In genomic region chrX:73847991-73848390, GRCh38 we compare ENCODE assay signal across 20 cellular contexts. TPM values are rescaled to one million over a fixed set of nuclear protein-coding genes. Genes with fewer than 3 reads are reported as not detected.
DNase-seq lines count a peak whose midpoint lies in the region; ATAC-seq, FAIRE-seq and TF ChIP-seq lines count a peak whose summit lies in the region.
"Had no signal": no experiment of that assay in that cellular context is flagged by ENCODE, and none has a peak within 500 bp of the region (broad histone marks: within the 10 kb centered on the region; RNA-seq: fewer than 3 reads in every experiment).

No MANE protein-coding gene starts in this region.

- no peak for ATAC-seq in foreskin keratinocyte
- ATAC-seq in HG03139 (IDR thresholded peaks at IDR 0.05; ENCODE audit: unreplicated experiment), result no peak
- ATAC-seq: left lobe of liver; stimulated activated memory B cell treated with anti-CD40 and anti-IgM and Interleukin-4, amounts not matched to agents 10 μg/mL and 1 μg/mL and 100 μg/mL, for 72 hours had no signal

- peaks cover 0 to 2% of the 10 kb centered on the region in 2 donors for H3K27me3 Mint-ChIP-seq in CD8-positive, alpha-beta memory T cell
- no peaks in the 10 kb centered on the region for H3K27me3 Mint-ChIP-seq in astrocyte (ENCODE audit: low read depth, unreplicated experiment)
- H3K27me3 Mint-ChIP-seq: activated CD4-positive, alpha-beta memory T cell treated with anti-CD3 and anti-CD28 coated beads, Interleukin-2, amount 10 ng/mL, durations not matched to agents 7 days and 5 days; activated naive CD8-positive, alpha-beta T cell treated with anti-CD3 and anti-CD28 coated beads, Interleukin-2, amount 10 ng/mL, durations not matched to agents 7 days and 5 days; stimulated activated memory B cell treated with anti-CD40 and anti-IgM and Interleukin-4, amounts not matched to agents 10 μg/mL and 1 μg/mL and 100 μg/mL, for 72 hours had no signal

- no peaks in the 10 kb centered on the region for H3K36me3 ChIP-seq in CD8-positive, alpha-beta memory T cell (ENCODE audit: insufficient read depth, low read length)
- H3K36me3 ChIP-seq in HUES48 (ENCODE audit: control insufficient read depth, insufficient read depth, low read length) (no peaks in the 10 kb centered on the region), astrocyte (ENCODE audit: insufficient read depth, low read length) (no peaks in the 10 kb centered on the region), SJCRH30 (no peaks in the 10 kb centered on the region)

- H3K27ac ChIP-seq in CD8-positive, alpha-beta memory T cell (ENCODE audit: low read depth, low read length), result no peak overlapping the region
- H3K27ac ChIP-seq in HUES48 (ENCODE audit: low read depth, low read length) (no peak overlapping the region), astrocyte (ENCODE audit: low read depth, low read length) (no peak overlapping the region), foreskin keratinocyte (no peak overlapping the region), SJCRH30 (no peak overlapping the region)
- H3K27ac ChIP-seq: HL-60 had no signal

- peaks cover 0 to 74% (median 68%) of the 10 kb centered on the region in 3 donors for H3K4me1 Mint-ChIP-seq in CD8-positive, alpha-beta memory T cell
- no peaks in the 10 kb centered on the region for H3K4me1 Mint-ChIP-seq in astrocyte (ENCODE audit: low read depth, unreplicated experiment)
- H3K4me1 Mint-ChIP-seq: activated CD4-positive, alpha-beta memory T cell treated with anti-CD3 and anti-CD28 coated beads, Interleukin-2, amount 10 ng/mL, durations not matched to agents 7 days and 5 days; activated naive CD8-positive, alpha-beta T cell treated with anti-CD3 and anti-CD28 coated beads, Interleukin-2, amount 10 ng/mL, durations not matched to agents 7 days and 5 days; stimulated activated memory B cell treated with anti-CD40 and anti-IgM and Interleukin-4, amounts not matched to agents 10 μg/mL and 1 μg/mL and 100 μg/mL, for 72 hours had no signal

- peak; percentile 99 for FAIRE-seq in astrocyte (lab: Jason Lieb, UNC)
- FAIRE-seq: TTC549 had no signal

- H3K36me3 Mint-ChIP-seq in CD8-positive, alpha-beta memory T cell, result peaks cover 0 to 2% (median 0%) of the 10 kb centered on the region in 3 donors
- no peaks in the 10 kb centered on the region for H3K36me3 Mint-ChIP-seq in astrocyte (ENCODE audit: low read depth, unreplicated experiment)
- H3K36me3 Mint-ChIP-seq: activated naive CD8-positive, alpha-beta T cell treated with anti-CD3 and anti-CD28 coated beads, Interleukin-2, amount 10 ng/mL, durations not matched to agents 7 days and 5 days; stimulated activated memory B cell treated with anti-CD40 and anti-IgM and Interleukin-4, amounts not matched to agents 10 μg/mL and 1 μg/mL and 100 μg/mL, for 72 hours had no signal

- H2AFZ ChIP-seq in astrocyte (ENCODE audit: low read depth, low read length), result no peak overlapping the region

- no peaks in the 10 kb centered on the region for H3K9me3 ChIP-seq in CD8-positive, alpha-beta memory T cell (ENCODE audit: low read length)
- H3K9me3 ChIP-seq in HUES48 (ENCODE audit: control insufficient read depth, insufficient read depth, low read length) (peaks cover 68% of the 10 kb centered on the region), astrocyte (ENCODE audit: insufficient read depth, low read depth, low read length) (no peaks in the 10 kb centered on the region), SJCRH30 (replicated peaks) (no peaks in the 10 kb centered on the region)

- H3K27me3 ChIP-seq in CD8-positive, alpha-beta memory T cell (ENCODE audit: insufficient read depth, low read length, poor library complexity, severe bottlenecking), result no peaks in the 10 kb centered on the region
- H3K27me3 ChIP-seq in HUES48 (ENCODE audit: control insufficient read depth, insufficient read depth, low read length) (no peaks in the 10 kb centered on the region), astrocyte (ENCODE audit: insufficient read depth, low read length) (no peaks in the 10 kb centered on the region), foreskin keratinocyte (no peaks in the 10 kb centered on the region), SJCRH30 (no peaks in the 10 kb centered on the region; the same call in 1 of the 2 replicates)

- peak overlapping the region in 2 of 8 donors; percentile 7 to 44 for H3K27ac Mint-ChIP-seq in CD8-positive, alpha-beta memory T cell
- H3K27ac Mint-ChIP-seq in astrocyte (ENCODE audit: unreplicated experiment), result no peak overlapping the region
- H3K27ac Mint-ChIP-seq: activated CD4-positive, alpha-beta memory T cell treated with anti-CD3 and anti-CD28 coated beads, Interleukin-2, amount 10 ng/mL, durations not matched to agents 7 days and 5 days; activated naive CD8-positive, alpha-beta T cell treated with anti-CD3 and anti-CD28 coated beads, Interleukin-2, amount 10 ng/mL, durations not matched to agents 7 days and 5 days; stimulated activated memory B cell treated with anti-CD40 and anti-IgM and Interleukin-4, amounts not matched to agents 10 μg/mL and 1 μg/mL and 100 μg/mL, for 72 hours had no signal

- POLR2A ChIA-PET in CD8-positive, alpha-beta memory T cell (lab: Charles Lee), result no interaction called here

- CTCF ChIA-PET in CD8-positive, alpha-beta memory T cell (lab: Charles Lee), result no interaction called here

- H3K9me3 Mint-ChIP-seq in CD8-positive, alpha-beta memory T cell, result no peaks in the 10 kb centered on the region
- H3K9me3 Mint-ChIP-seq in astrocyte (ENCODE audit: unreplicated experiment), result no peaks in the 10 kb centered on the region

- no peak for DNase-seq in CD8-positive, alpha-beta memory T cell
- DNase-seq in astrocyte (ENCODE audit: low read depth), result no peak
- DNase-seq in foreskin keratinocyte, result no peak
- DNase-seq in SJCRH30, result no peak
- no peak for DNase-seq in pons (ENCODE audit: low spot score)
- no peak for DNase-seq in superior temporal gyrus (ENCODE audit: extremely low spot score)
- DNase-seq: activated CD4-positive, alpha-beta memory T cell treated with anti-CD3 and anti-CD28 coated beads, Interleukin-2, amount 10 ng/mL, durations not matched to agents 7 days and 5 days; activated naive CD8-positive, alpha-beta T cell treated with anti-CD3 and anti-CD28 coated beads, Interleukin-2, amount 10 ng/mL, durations not matched to agents 7 days and 5 days; AML-193; foreskin melanocyte; NCI-H1930; NCI-H526; posterior cingulate gyrus; trophoblast cell had no signal

- H3K79me2 ChIP-seq in astrocyte (ENCODE audit: insufficient read depth, low read length), result no peaks in the 10 kb centered on the region

- no peaks in the 10 kb centered on the region for H4K20me1 ChIP-seq in astrocyte (ENCODE audit: insufficient read depth, low read length)

- TF ChIP-seq CTCF in astrocyte (IDR thresholded peaks at IDR 0.05; ENCODE audit: insufficient read depth, low read depth, low read length), result no peak
- TF ChIP-seq CTCF in foreskin keratinocyte (conservative IDR thresholded peaks at IDR 0.05), result peak; percentile 24

- H3K4me1 ChIP-seq in CD8-positive, alpha-beta memory T cell (ENCODE audit: insufficient read depth, low read length), result no peaks in the 10 kb centered on the region
- H3K4me1 ChIP-seq in HUES48 (ENCODE audit: control insufficient read depth, insufficient read depth, low read length) (peaks cover 4% of the 10 kb centered on the region), astrocyte (ENCODE audit: insufficient read depth, low read length) (no peaks in the 10 kb centered on the region), foreskin keratinocyte (no peaks in the 10 kb centered on the region), SJCRH30 (no peaks in the 10 kb centered on the region)

- H3K9ac ChIP-seq in HUES48 (ENCODE audit: low read depth, low read length), result no peak overlapping the region
- no peak overlapping the region for H3K9ac ChIP-seq in astrocyte (ENCODE audit: low read length)

- H3K4me2 ChIP-seq in astrocyte (ENCODE audit: low read length), result no peak overlapping the region

- peak overlapping the region in 4 of 7 donors; percentile 13 to 78 (median 70) for H3K4me3 Mint-ChIP-seq in CD8-positive, alpha-beta memory T cell
- no peak overlapping the region for H3K4me3 Mint-ChIP-seq in astrocyte (ENCODE audit: unreplicated experiment)
- H3K4me3 Mint-ChIP-seq: activated CD4-positive, alpha-beta memory T cell treated with anti-CD3 and anti-CD28 coated beads, Interleukin-2, amount 10 ng/mL, durations not matched to agents 7 days and 5 days; activated naive CD8-positive, alpha-beta T cell treated with anti-CD3 and anti-CD28 coated beads, Interleukin-2, amount 10 ng/mL, durations not matched to agents 7 days and 5 days; stimulated activated memory B cell treated with anti-CD40 and anti-IgM and Interleukin-4, amounts not matched to agents 10 μg/mL and 1 μg/mL and 100 μg/mL, for 72 hours had no signal

- no peak overlapping the region for H3K4me3 ChIP-seq in CD8-positive, alpha-beta memory T cell (ENCODE audit: low read length)
- H3K4me3 ChIP-seq in HUES48 (ENCODE audit: low read depth, low read length), result peak overlapping the region; percentile 0; the same call in 1 of the 2 replicates
- H3K4me3 ChIP-seq in astrocyte (ENCODE audit: insufficient read depth, low read depth, low read length), result no peak overlapping the region
- no peak overlapping the region for H3K4me3 ChIP-seq in SJCRH30

RNA-seq across cellular contexts. Expression of gene XIST, which starts 4.5 kb away (rescaled TPM):
- total RNA-seq in CD8-positive, alpha-beta memory T cell, result not detected
- polyA plus RNA-seq in CD8-positive, alpha-beta memory T cell, result 9.7 TPM
- total RNA-seq in astrocyte (not detected in 2 replicates), foreskin keratinocyte (not detected in 2 replicates)
- polyA plus RNA-seq in foreskin keratinocyte, result not detected in 2 replicates
- total RNA-seq in SJCRH30 (2014; rRNA removed; shearing (Covaris generic)), result 0.04 and 0.18 TPM in 2 replicates
- total RNA-seq: activated CD4-positive, alpha-beta memory T cell treated with anti-CD3 and anti-CD28 coated beads, Interleukin-2, amount 10 ng/mL, durations not matched to agents 7 days and 5 days; activated naive CD8-positive, alpha-beta T cell treated with anti-CD3 and anti-CD28 coated beads, Interleukin-2, amount 10 ng/mL, durations not matched to agents 7 days and 5 days had no signal
